ENCODE assay signal across 9 cellular contexts in the genomic region with DNA sequence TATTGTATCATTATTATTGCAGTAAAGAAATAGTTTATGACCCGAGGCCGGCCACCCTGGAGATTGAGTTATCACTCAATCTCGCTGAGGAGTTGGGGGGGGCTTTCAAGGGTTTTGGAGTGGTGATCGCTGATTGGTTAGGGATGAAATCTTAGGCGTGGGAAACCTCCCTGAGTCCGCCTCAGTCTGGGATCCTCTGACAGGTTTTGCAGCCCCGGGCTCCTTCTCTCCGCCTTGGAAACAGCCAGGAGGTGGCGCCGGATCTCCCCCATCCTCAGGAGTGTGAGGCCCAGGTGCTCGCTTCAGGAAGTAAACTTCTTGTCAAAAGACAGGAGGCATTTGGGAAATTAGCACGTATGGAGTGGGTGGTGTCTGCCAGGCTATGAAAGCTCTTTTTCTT. TPM values are rescaled to one million over a fixed set of nuclear protein-coding genes. Genes with fewer than 3 reads are reported as not detected.
DNase-seq lines count a peak whose midpoint lies in the region; ATAC-seq and TF ChIP-seq lines count a peak whose summit lies in the region.
"Had no signal": no experiment of that assay in that cellular context is flagged by ENCODE, and none has a peak within 500 bp of the region (broad histone marks: within the 10 kb centered on the region; RNA-seq: fewer than 3 reads in every experiment).

No MANE protein-coding gene starts in this region.

- no peak for TF ChIP-seq EP300 in suprapubic skin (IDR thresholded peaks at IDR 0.05)

- ATAC-seq in esophagus mucosa (peak; percentile 68), GM19467 (IDR thresholded peaks at IDR 0.05; ENCODE audit: unreplicated experiment) (no peak)
- ATAC-seq: stimulated activated naive CD8-positive, alpha-beta T cell treated with anti-CD3 and anti-CD28 coated beads, Interleukin-15, amount 100 ng/mL, for 72 hours had no signal

- POLR2A ChIA-PET in PC-9 (lab: Charles Lee; ENCODE audit: unreplicated experiment): no interaction called here

- H3K9me3 ChIP-seq in PC-9 (ENCODE audit: insufficient read depth, low read depth): no peaks in the 10 kb centered on the region; the same call in 1 of the 2 replicates
- H3K9me3 ChIP-seq in smooth muscle cell (replicated peaks; ENCODE audit: low read depth): no peaks in the 10 kb centered on the region
- no peaks in the 10 kb centered on the region for H3K9me3 ChIP-seq in suprapubic skin

- no peaks in the 10 kb centered on the region for H3K36me3 ChIP-seq in PC-9 (ENCODE audit: low read depth)
- H3K36me3 ChIP-seq in smooth muscle cell (ENCODE audit: low read depth): no peaks in the 10 kb centered on the region
- H3K36me3 ChIP-seq in suprapubic skin: no peaks in the 10 kb centered on the region

- no peak overlapping the region for H3K4me3 ChIP-seq in PC-9
- H3K4me3 ChIP-seq in smooth muscle cell: no peak overlapping the region
- H3K4me3 ChIP-seq in suprapubic skin: no peak overlapping the region

- H3K4me1 ChIP-seq in PC-9 (replicated peaks; ENCODE audit: insufficient read depth) (no peaks in the 10 kb centered on the region; the same call in 1 of the 2 replicates), smooth muscle cell (ENCODE audit: low read depth) (peaks cover 4% of the 10 kb centered on the region), suprapubic skin (peaks cover 13% of the 10 kb centered on the region)

- TF ChIP-seq CTCF in PC-9 (conservative IDR thresholded peaks at IDR 0.05) (peak; percentile 58), smooth muscle cell (IDR thresholded peaks at IDR 0.05; ENCODE audit: borderline replicate concordance, insufficient read depth, poor library complexity, severe bottlenecking) (peak; percentile 32), suprapubic skin (IDR thresholded peaks at IDR 0.05) (no peak)

- H4K20me1 ChIP-seq in PC-9 (ENCODE audit: insufficient read depth): no peaks in the 10 kb centered on the region
- H4K20me1 ChIP-seq in smooth muscle cell (ENCODE audit: low read depth): no peaks in the 10 kb centered on the region

- H3K27me3 ChIP-seq in PC-9 (ENCODE audit: insufficient read depth, low read depth) (no peaks in the 10 kb centered on the region), smooth muscle cell (ENCODE audit: low read depth) (no peaks in the 10 kb centered on the region), suprapubic skin (peaks cover 11% of the 10 kb centered on the region)

- H3K4me2 ChIP-seq in PC-9 (peak overlapping the region; percentile 50), smooth muscle cell (peak overlapping the region; percentile 18)

- no peaks in the 10 kb centered on the region for H3K79me2 ChIP-seq in PC-9 (ENCODE audit: low read depth)
- no peaks in the 10 kb centered on the region for H3K79me2 ChIP-seq in smooth muscle cell (ENCODE audit: low read depth)

- 10% methylated on average over 12 of the region's 12 CpGs for WGBS in smooth muscle cell (ENCODE audit: low lambda C conversion rate)
- WGBS in suprapubic skin: 9% methylated on average over 11 of the region's 12 CpGs

- no TSS peak for BruUV-seq in PC-9 (replicated peaks; lab: Mats Ljungman, UMichigan)

- H3F3A ChIP-seq in PC-9 (ENCODE audit: insufficient read depth, low read depth) (no peaks in the 10 kb centered on the region), smooth muscle cell (ENCODE audit: low read depth) (no peaks in the 10 kb centered on the region)

- no peaks in the 10 kb centered on the region for H3K9me2 ChIP-seq in PC-9 (ENCODE audit: insufficient read depth)

- intact Hi-C loops in PC-9 (cut with micrococcal nuclease; ENCODE audit: unreplicated experiment): loop anchor here (2.0 to 5.0 kb wide), 2 partner anchors 40 to 596 kb away; no protein-coding TSS in a partner anchor

- H3K27ac ChIP-seq in PC-9 (no peak overlapping the region), smooth muscle cell (ENCODE audit: low read depth) (no peak overlapping the region), suprapubic skin (no peak overlapping the region)

- no peak for TF ChIP-seq POLR2A in suprapubic skin (IDR thresholded peaks at IDR 0.05)

- CTCF ChIA-PET in PC-9 (lab: Charles Lee): no interaction called here

- DNase-seq in COLO668 (lab: John Stamatoyannopoulos, UW; ENCODE audit: unreplicated experiment): peak; percentile 43
- DNase-seq in HK-2 (ENCODE audit: unreplicated experiment): peak; percentile 38
- peak; percentile 56 to 82 for DNase-seq in PC-9
- DNase-seq in smooth muscle cell (lab: John Stamatoyannopoulos, UW; ENCODE audit: unreplicated experiment): no peak
- DNase-seq in suprapubic skin (ENCODE audit: low spot score in 2 of 2): no peak
- DNase-seq in occipital lobe (lab: John Stamatoyannopoulos, UW): no peak

- H3K9ac ChIP-seq in smooth muscle cell (ENCODE audit: low read depth): no peak overlapping the region

- H2AFZ ChIP-seq in PC-9 (no peak overlapping the region), smooth muscle cell (ENCODE audit: low read depth) (peak overlapping the region; percentile 75)

RNA-seq across cellular contexts. Expression of gene SEC61A1, which starts 41.1 kb away (rescaled TPM):
- 110 and 189 TPM in 2 replicates for total RNA-seq in PC-9 (2021)
- 117 TPM for total RNA-seq in esophagus mucosa
- total RNA-seq in smooth muscle cell: 324 and 385 TPM in 2 replicates
- 310 and 392 TPM in 2 replicates for polyA plus RNA-seq in smooth muscle cell
- 100 to 1,000 TPM in 3 of 4 donors, 10 to 100 TPM in 1; 83.5 to 132 (median 124) TPM for total RNA-seq in suprapubic skin
- total RNA-seq in occipital lobe: 77.2 TPM

Comparison
In these comparisons a context has a peak if more than half of its experiments do, and no peak if none do; other contexts are left out.
1. DNase-seq: peak in COLO668 (single experiment), HK-2 (single experiment) and PC-9 (2 of 2); none in smooth muscle cell (single experiment), suprapubic skin (0 of 2) and occipital lobe (single experiment).
2. CTCF ChIP-seq: peak in PC-9 (single experiment) and smooth muscle cell (single experiment); none in suprapubic skin (0 of 2).